Comparison of ENCODE assay signal across 13 cellular contexts in the genomic region with DNA sequence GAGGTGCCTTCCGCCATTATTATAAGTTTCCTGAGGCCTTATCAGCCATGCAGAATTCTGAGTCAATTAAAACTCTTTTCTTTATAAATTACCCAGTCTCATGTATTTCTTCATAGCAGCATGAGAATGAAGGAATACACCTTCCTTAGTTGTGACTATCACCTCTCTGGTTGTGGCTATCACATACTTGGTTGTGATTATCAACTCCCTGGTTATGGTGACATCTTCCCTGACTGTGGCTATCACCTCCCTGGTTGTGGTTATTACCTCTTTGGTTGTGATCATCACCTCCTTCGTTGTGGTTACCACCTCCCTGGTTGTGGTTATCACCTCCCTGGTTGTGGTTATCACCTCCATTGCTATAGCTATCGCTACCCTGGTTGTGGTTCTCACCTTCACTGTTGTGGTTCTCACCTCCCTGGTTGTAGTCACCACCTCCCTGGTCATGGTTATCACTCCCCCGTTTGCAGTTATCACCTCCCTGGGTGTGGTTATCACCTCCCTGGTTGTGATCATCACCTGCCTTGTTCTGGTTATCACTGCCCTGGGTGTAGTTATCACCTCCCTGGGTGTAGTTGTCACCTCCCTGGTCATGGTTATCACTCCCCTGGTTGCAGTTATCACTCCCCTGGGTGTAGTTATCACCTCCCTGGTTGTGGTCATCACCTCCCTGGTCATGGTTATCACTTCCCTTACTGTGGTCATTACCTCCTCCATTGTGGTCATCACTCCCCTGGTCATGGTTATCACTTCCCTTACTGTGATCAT.
"Had no signal": no experiment of that assay in that cellular context is flagged by ENCODE, and none has a peak within 500 bp of the region (broad histone marks: within the 10 kb centered on the region; RNA-seq: fewer than 3 reads in every experiment).

No MANE protein-coding gene starts in this region.

- FAIRE-seq: colon, endothelial cell of umbilical vein had no signal

- H3K9me3 Mint-ChIP-seq: nephron progenitor cell had no signal

- H3K27ac Mint-ChIP-seq: activated CD4-positive, alpha-beta T cell treated with anti-CD3 and anti-CD28 coated beads, Interleukin-2, amount 10 ng/mL, durations not matched to agents 7 days and 5 days; nephron progenitor cell had no signal

- ATAC-seq: heart left ventricle, left lobe of liver, sciatic nerve had no signal

- H3K4me1 Mint-ChIP-seq: nephron progenitor cell had no signal

- DNase-seq: activated CD4-positive, alpha-beta T cell treated with anti-CD3 and anti-CD28 coated beads, Interleukin-2, amount 10 ng/mL, durations not matched to agents 7 days and 5 days; activated CD8-positive, alpha-beta memory T cell treated with anti-CD3 and anti-CD28 coated beads, Interleukin-2, amount 50 U/mL, for 4 hours; foreskin melanocyte; heart left ventricle; islet precursor cell; mammary epithelial cell; nephron progenitor cell; tibial artery had no signal

- H3K27me3 Mint-ChIP-seq: activated CD4-positive, alpha-beta T cell treated with anti-CD3 and anti-CD28 coated beads, Interleukin-2, amount 10 ng/mL, durations not matched to agents 7 days and 5 days had no signal

- H3K4me3 Mint-ChIP-seq: activated T-helper 1 cell treated with anti-CD3 and anti-CD28 coated beads, Interleukin-12 subunit alpha, Interleukin-12 subunit beta, Interleukin-2, Interleukin-4 antibody, amounts not matched to agents 30 ng/mL and 10 ng/mL and 1 ng/mL, durations not matched to agents 14 hours and 24 hours and 36 hours; nephron progenitor cell had no signal
